Comparison of ENCODE assay signal across 23 cellular contexts in genomic region chr11:77146261-77147035, GRCh38. TPM values are rescaled to one million over a fixed set of nuclear protein-coding genes. Genes with fewer than 3 reads are reported as not detected.
DNase-seq lines count a peak whose midpoint lies in the region; ATAC-seq, FAIRE-seq and TF ChIP-seq lines count a peak whose summit lies in the region.
"Had no signal": no experiment of that assay in that cellular context is flagged by ENCODE, and none has a peak within 500 bp of the region (broad histone marks: within the 10 kb centered on the region; RNA-seq: fewer than 3 reads in every experiment).

No MANE protein-coding gene starts in this region.

- no peak overlapping the region for H3K4me3 ChIP-seq in CD4-positive, CD25-positive, alpha-beta regulatory T cell (ENCODE audit: low read depth, low read length)
- H3K4me3 ChIP-seq in Caco-2 (ENCODE audit: low read depth, low read length) (no peak overlapping the region), H1 (ENCODE audit: extremely low read depth in 1 of 4, insufficient read depth in 2 of 4, low read depth in 3 of 4, low read length in 4 of 4) (no peak overlapping the region)
- H3K4me3 ChIP-seq: left ventricle myocardium inferior, SK-N-MC, thoracic aorta, uterus had no signal

- H3K79me2 ChIP-seq in H1 (ENCODE audit: control insufficient read depth in 1 of 2, insufficient read depth in 2 of 2, low read length in 2 of 2) (no peaks in the 10 kb centered on the region), H9 (ENCODE audit: insufficient read depth, low read length) (no peaks in the 10 kb centered on the region)

- intact Hi-C loops in Caco-2 (cut with micrococcal nuclease; ENCODE audit: unreplicated experiment): no loop called here

- H3K36me3 ChIP-seq in CD4-positive, CD25-positive, alpha-beta regulatory T cell (ENCODE audit: control insufficient read depth, insufficient read depth, low read length): no peaks in the 10 kb centered on the region
- H3K36me3 ChIP-seq in Caco-2 (ENCODE audit: control insufficient read depth, insufficient read depth, low read length) (no peaks in the 10 kb centered on the region), H1 (ENCODE audit: control insufficient read depth in 2 of 4, insufficient read depth in 4 of 4, low read length in 3 of 4) (no peaks in the 10 kb centered on the region)
- H3K36me3 ChIP-seq: left ventricle myocardium inferior, thoracic aorta, uterus had no signal

- H3K4me2 ChIP-seq in H1 (ENCODE audit: insufficient read depth in 1 of 2, low read depth in 2 of 2, low read length in 2 of 2) (no peak overlapping the region; a peak in 1 of 4 replicates), H9 (ENCODE audit: insufficient read depth, insufficient read length, low read length) (no peak overlapping the region)

- CTCF ChIA-PET in Caco-2 (lab: Charles Lee) (interaction anchor here (0.7 to 1.2 kb wide), 5 partner anchors 17 to 425 kb away, joined by 3 to 4 read pairs (median 4); partner anchors contain the start of gene MYO7A), H1 (lab: Charles Lee; ENCODE audit: partially characterized antibody) (interaction anchor here (0.7 to 16.2 kb wide), 13 partner anchors 16 to 49 kb away, joined by 3 to 104 read pairs (median 3); partner anchors contain the start of gene MYO7A)

- H3K9me3 ChIP-seq in CD4-positive, CD25-positive, alpha-beta regulatory T cell (ENCODE audit: control insufficient read depth in 2 of 2, low read length in 2 of 2): no peaks in the 10 kb centered on the region
- H3K9me3 ChIP-seq in Caco-2 (no peaks in the 10 kb centered on the region), H1 (ENCODE audit: insufficient read depth in 2 of 2, low read depth in 1 of 2, low read length in 1 of 2) (no peaks in the 10 kb centered on the region), H9 (ENCODE audit: control insufficient read depth, low read depth, low read length) (no peaks in the 10 kb centered on the region)
- H3K9me3 ChIP-seq: left ventricle myocardium inferior, thoracic aorta, uterus had no signal

- no peak overlapping the region for H3K27ac ChIP-seq in CD4-positive, CD25-positive, alpha-beta regulatory T cell (ENCODE audit: insufficient read depth, low read length, poor library complexity, severe bottlenecking)
- H3K27ac ChIP-seq in H1 (ENCODE audit: low read depth, low read length) (no peak overlapping the region), H9 (ENCODE audit: insufficient read length, low read depth, low read length) (no peak overlapping the region)
- H3K27ac ChIP-seq: left ventricle myocardium inferior, SK-N-MC, thoracic aorta, uterus had no signal

- H2AFZ ChIP-seq in H1 (ENCODE audit: low read length) (no peak overlapping the region), H9 (ENCODE audit: low read length) (no peak overlapping the region)

- H3K9me3 Mint-ChIP-seq in CD4-positive, CD25-positive, alpha-beta regulatory T cell: no peaks in the 10 kb centered on the region
- no peaks in the 10 kb centered on the region for H3K9me3 Mint-ChIP-seq in Caco-2 (ENCODE audit: unreplicated experiment)
- no peaks in the 10 kb centered on the region; a peak in 1 of 5 replicates for H3K9me3 Mint-ChIP-seq in H9
- H3K9me3 Mint-ChIP-seq: activated CD8-positive, alpha-beta T cell treated with anti-CD3 and anti-CD28 coated beads for 36 hours; CD4-positive, alpha-beta memory T cell; naive B cell; stimulated activated naive CD8-positive, alpha-beta T cell treated with anti-CD3 and anti-CD28 coated beads, Interleukin-15, Interleukin-2, amounts not matched to agents 100 ng/mL and 50 ng/mL, for 24 hours; T-helper 1 cell treated with Interleukin-12 subunit alpha and Interleukin-12 subunit beta and Interleukin-4 antibody, amounts not matched to agents 30 μg/mL and 1 μg/mL, for 36 hours had no signal

- peak overlapping the region; percentile 78 for H4K91ac ChIP-seq in H1 (replicated peaks; ENCODE audit: insufficient read length, low read length)
- no peak overlapping the region for H4K91ac ChIP-seq in H9 (ENCODE audit: insufficient read length, low read depth, low read length)

- no peak overlapping the region for H2BK20ac ChIP-seq in H1 (ENCODE audit: low read length)
- no peak overlapping the region for H2BK20ac ChIP-seq in H9 (ENCODE audit: low read depth, low read length, poor library complexity, severe bottlenecking)

- POLR2A ChIA-PET in Caco-2 (lab: Charles Lee): no interaction called here
- POLR2A ChIA-PET in H1 (lab: Charles Lee; ENCODE audit: partially characterized antibody): interaction anchor here (1.5 to 2.6 kb wide), 3 partner anchors 10 to 35 kb away, joined by 3 to 14 read pairs (median 6); no protein-coding TSS in a partner anchor

- H3K4me1 Mint-ChIP-seq in CD4-positive, CD25-positive, alpha-beta regulatory T cell: peaks cover 6 to 32% (median 13%) of the 10 kb centered on the region in 4 donors
- H3K4me1 Mint-ChIP-seq in Caco-2 (ENCODE audit: low read depth, unreplicated experiment) (peaks cover 33% of the 10 kb centered on the region), H9 (peaks cover 23 to 28% of the 10 kb centered on the region in 2 experiments)

- TF ChIP-seq POLR2A in H1 (IDR thresholded peaks at IDR 0.05; ENCODE audit: control extremely low read depth in 1 of 2, low read depth in 2 of 2, low read length in 2 of 2): no peak

- H3K4me1 ChIP-seq in CD4-positive, CD25-positive, alpha-beta regulatory T cell (ENCODE audit: control insufficient read depth, insufficient read depth, low read length, poor library complexity, severe bottlenecking): peaks cover 16% of the 10 kb centered on the region
- H3K4me1 ChIP-seq in Caco-2 (peaks cover 34% of the 10 kb centered on the region), H1 (replicated peaks in 1 of 4; ENCODE audit: control insufficient read depth in 3 of 4, insufficient read depth in 4 of 4, low read length in 3 of 4) (peaks cover 0 to 11% (median 5%) of the 10 kb centered on the region in 4 experiments; a peak in 6 of 7 replicates), H9 (ENCODE audit: insufficient read depth, low read length) (peaks cover 2% of the 10 kb centered on the region; the same call in 1 of the 2 replicates)
- H3K4me1 ChIP-seq: uterus had no signal

- peaks cover 7% of the 10 kb centered on the region; the same call in 1 of the 2 replicates for H3K23me2 ChIP-seq in H1 (ENCODE audit: low read depth, low read length)
- H3K23me2 ChIP-seq in H9 (ENCODE audit: insufficient read length, low read depth, low read length, poor library complexity, severe bottlenecking): peaks cover 8% of the 10 kb centered on the region

- H3K56ac ChIP-seq in H1 (replicated peaks; ENCODE audit: insufficient read length, low read depth, low read length): no peak overlapping the region
- no peak overlapping the region for H3K56ac ChIP-seq in H9 (ENCODE audit: insufficient read length, low read depth, low read length)

- H3T11ph ChIP-seq in H9 (ENCODE audit: low read length): no peak overlapping the region

- ATAC-seq in CD4-positive, CD25-positive, alpha-beta regulatory T cell (ENCODE audit: low read depth in 2 of 2): no peak
- ATAC-seq: activated CD8-positive, alpha-beta T cell treated with anti-CD3 and anti-CD28 coated beads for 36 hours had no signal

- H3K27me3 ChIP-seq in CD4-positive, CD25-positive, alpha-beta regulatory T cell (ENCODE audit: control insufficient read depth, insufficient read depth, low read length): no peaks in the 10 kb centered on the region
- H3K27me3 ChIP-seq in Caco-2 (replicated peaks; ENCODE audit: control insufficient read depth, insufficient read depth, low read length): no peaks in the 10 kb centered on the region
- peaks cover 0 to 2% (median 0%) of the 10 kb centered on the region in 4 experiments; a peak in 2 of 7 replicates for H3K27me3 ChIP-seq in H1 (replicated peaks in 1 of 4; ENCODE audit: control insufficient read depth in 3 of 4, extremely low read depth in 1 of 4, insufficient read depth in 3 of 4, low read length in 3 of 4)
- no peaks in the 10 kb centered on the region for H3K27me3 ChIP-seq in H9 (ENCODE audit: insufficient read depth, low read length)
- H3K27me3 ChIP-seq: uterus had no signal

- H3K4ac ChIP-seq in H1 (replicated peaks; ENCODE audit: insufficient read length, low read depth, low read length) (no peak overlapping the region), H9 (ENCODE audit: low read depth, low read length) (no peak overlapping the region)

- no peaks in the 10 kb centered on the region for H3K27me3 Mint-ChIP-seq in CD4-positive, CD25-positive, alpha-beta regulatory T cell
- H3K27me3 Mint-ChIP-seq in Caco-2 (ENCODE audit: insufficient read depth, unreplicated experiment) (no peaks in the 10 kb centered on the region), H9 (ENCODE audit: low read depth) (peaks cover 20% of the 10 kb centered on the region)
- H3K27me3 Mint-ChIP-seq: activated CD8-positive, alpha-beta T cell treated with anti-CD3 and anti-CD28 coated beads for 36 hours; CD4-positive, alpha-beta memory T cell had no signal

- no peak overlapping the region for H3K23ac ChIP-seq in H1 (ENCODE audit: insufficient read length)
- H3K23ac ChIP-seq in H9 (ENCODE audit: insufficient read length, low read depth, low read length): no peak overlapping the region

- no peak for FAIRE-seq in H1 (lab: Jason Lieb, UNC)
- FAIRE-seq: astrocyte had no signal

- peak overlapping the region in 2 of 3 donors; percentile 3 to 47 for H3K27ac Mint-ChIP-seq in CD4-positive, CD25-positive, alpha-beta regulatory T cell
- H3K27ac Mint-ChIP-seq in Caco-2 (ENCODE audit: unreplicated experiment): peak overlapping the region; percentile 79
- no peak overlapping the region for H3K27ac Mint-ChIP-seq in H9
- H3K27ac Mint-ChIP-seq: activated CD8-positive, alpha-beta T cell treated with anti-CD3 and anti-CD28 coated beads for 36 hours; T-helper 1 cell treated with Interleukin-12 subunit alpha and Interleukin-12 subunit beta and Interleukin-4 antibody, amounts not matched to agents 30 μg/mL and 1 μg/mL, for 36 hours had no signal

- DNase-seq in CD4-positive, CD25-positive, alpha-beta regulatory T cell: no peak
- DNase-seq in Caco-2 (no peak), NCI-H524 (lab: John Stamatoyannopoulos, UW) (peak; percentile 79 to 92), H1 (ENCODE audit: low read depth in 1 of 2, low spot score in 2 of 2) (no peak), AG08396 (ENCODE audit: low spot score) (no peak), H9 (no peak), GM13976 (ENCODE audit: low spot score) (no peak)
- DNase-seq: CD4-positive, alpha-beta memory T cell; central memory CD4-positive, alpha-beta T cell; GDM1; H7; left ventricle myocardium inferior; naive B cell; NCI-H1105 treated with DMSO at 0.1 percent for 48 hours; nucleus accumbens; uterus had no signal

- no peak overlapping the region for H3K9ac ChIP-seq in H1 (replicated peaks in 1 of 4; ENCODE audit: extremely low read depth in 1 of 4, low read depth in 3 of 4, low read length in 3 of 4)
- no peak overlapping the region for H3K9ac ChIP-seq in H9 (ENCODE audit: extremely low read depth, insufficient read length, low read length)

- H2AK5ac ChIP-seq in H1 (ENCODE audit: low read depth, low read length): 0 out of 2 replicates have a peak overlapping the region, but pooled peaks have one; percentile 65
- no peak overlapping the region for H2AK5ac ChIP-seq in H9 (ENCODE audit: insufficient read length, low read length)

- H4K20me1 ChIP-seq in H1 (replicated peaks in 1 of 2; ENCODE audit: control insufficient read depth in 1 of 2, insufficient read depth in 2 of 2, low read length in 2 of 2): no peaks in the 10 kb centered on the region
- peaks cover 3% of the 10 kb centered on the region for H4K20me1 ChIP-seq in H9 (ENCODE audit: control insufficient read depth, insufficient read depth, insufficient read length)

- H2BK120ac ChIP-seq in H1 (replicated peaks; ENCODE audit: low read depth, low read length): no peak overlapping the region
- H2BK120ac ChIP-seq in H9 (ENCODE audit: low read depth, low read length, poor library complexity, severe bottlenecking): no peak overlapping the region

- H4K5ac ChIP-seq in H1 (ENCODE audit: insufficient read length, low read depth, low read length) (no peak overlapping the region), H9 (ENCODE audit: insufficient read length, low read depth, low read length) (no peak overlapping the region)

- H3K14ac ChIP-seq in H1 (ENCODE audit: insufficient read length) (no peak overlapping the region), H9 (ENCODE audit: insufficient read depth, low read length) (no peak overlapping the region; the same call in 1 of the 2 replicates)

- no TSS peak for BruUV-seq in Caco-2 (replicated peaks; lab: Mats Ljungman, UMichigan)

- H2BK12ac ChIP-seq in H1 (ENCODE audit: low read depth, low read length): peak overlapping the region; percentile 63; the same call in 1 of the 2 replicates
- no peak overlapping the region for H2BK12ac ChIP-seq in H9 (ENCODE audit: insufficient read length, low read depth, low read length)

- H2BK5ac ChIP-seq in H1 (ENCODE audit: low read depth, low read length): no peak overlapping the region
- no peak overlapping the region for H2BK5ac ChIP-seq in H9 (ENCODE audit: insufficient read length, low read length)

- H2BK15ac ChIP-seq in H1 (ENCODE audit: low read length) (peak overlapping the region; percentile 81; the same call in 1 of the 2 replicates), H9 (ENCODE audit: low read depth, low read length) (no peak overlapping the region)

- in situ Hi-C loops in GM13976 (cut with MboI; ENCODE audit: low sequenced_read_pairs, unreplicated experiment): no loop called here

- H4K8ac ChIP-seq in H1 (ENCODE audit: extremely low read depth, insufficient read depth, low read length) (no peak overlapping the region; the same call in 1 of the 2 replicates), H9 (replicated peaks; ENCODE audit: insufficient read length, low read depth, low read length) (no peak overlapping the region)

- H3K4me3 Mint-ChIP-seq in CD4-positive, CD25-positive, alpha-beta regulatory T cell: peak overlapping the region in 2 of 4 donors; percentile 20 to 43
- no peak overlapping the region for H3K4me3 Mint-ChIP-seq in Caco-2 (ENCODE audit: unreplicated experiment)
- H3K4me3 Mint-ChIP-seq in H9: no peak overlapping the region
- H3K4me3 Mint-ChIP-seq: activated CD8-positive, alpha-beta T cell treated with anti-CD3 and anti-CD28 coated beads for 36 hours; stimulated activated naive CD8-positive, alpha-beta T cell treated with anti-CD3 and anti-CD28 coated beads, Interleukin-15, Interleukin-2, amounts not matched to agents 100 ng/mL and 50 ng/mL, for 24 hours; T-helper 1 cell treated with Interleukin-12 subunit alpha and Interleukin-12 subunit beta and Interleukin-4 antibody, amounts not matched to agents 30 μg/mL and 1 μg/mL, for 36 hours had no signal

- no peaks in the 10 kb centered on the region for H3K36me3 Mint-ChIP-seq in CD4-positive, CD25-positive, alpha-beta regulatory T cell
- H3K36me3 Mint-ChIP-seq in Caco-2 (ENCODE audit: insufficient read depth, unreplicated experiment) (no peaks in the 10 kb centered on the region), H9 (ENCODE audit: insufficient read depth in 1 of 3, low read depth in 3 of 3) (no peaks in the 10 kb centered on the region)
- H3K36me3 Mint-ChIP-seq: CD4-positive, alpha-beta memory T cell; naive B cell had no signal

- H3K79me1 ChIP-seq in H1 (ENCODE audit: low read depth, low read length) (no peaks in the 10 kb centered on the region), H9 (ENCODE audit: insufficient read depth, low read depth, low read length, poor library complexity, severe bottlenecking) (no peaks in the 10 kb centered on the region)

- no peak for TF ChIP-seq CTCF in Caco-2 (IDR thresholded peaks at IDR 0.05; ENCODE audit: insufficient read depth in 1 of 2, low read depth in 1 of 2, low read length in 1 of 2, severe bottlenecking in 1 of 2, unreplicated experiment in 1 of 2)
- TF ChIP-seq CTCF in H1 (IDR thresholded peaks at IDR 0.05; ENCODE audit: control extremely low read depth in 1 of 3, insufficient read depth in 1 of 3, low read depth in 1 of 3, low read length in 3 of 3): no peak
- no peak for TF ChIP-seq CTCF in H9 (conservative IDR thresholded peaks at IDR 0.05)
- no peak for TF ChIP-seq CTCF in GM13976 (IDR thresholded peaks at IDR 0.05; ENCODE audit: borderline replicate concordance, control extremely low read depth, extremely low read depth, insufficient read depth, missing control alignments)

- no peak for TF ChIP-seq RAD21 in H1 (IDR thresholded peaks at IDR 0.05 in 1 of 2, conservative IDR thresholded peaks at IDR 0.05 in 1 of 2; ENCODE audit: low read depth in 2 of 2, low read length in 2 of 2)

- TF ChIP-seq EP300 in H1 (IDR thresholded peaks at IDR 0.05; ENCODE audit: borderline replicate concordance in 1 of 2, low read depth in 2 of 2, low read length in 2 of 2): no peak

- H3K18ac ChIP-seq in H1 (ENCODE audit: extremely low read depth, low read length): no peak overlapping the region; the same call in 1 of the 2 replicates
- H3K18ac ChIP-seq in H9 (ENCODE audit: insufficient read length, low read depth, low read length): no peak overlapping the region

- WGBS in H1 (ENCODE audit: extremely low coverage in 1 of 2, insufficient coverage in 1 of 2, insufficient read length in 1 of 2, insufficient replicate concordance in 2 of 2, low coverage in 1 of 2, low lambda C conversion rate in 2 of 2, missing lambda C conversion rate in 1 of 2), 2 experiments: 85% methylated on average over 10 of the region's 10 CpGs; no CpG with 5 or more reads in 1 of the 2 experiments
- WGBS in H9 (ENCODE audit: extremely low coverage, insufficient read length, low lambda C conversion rate): no CpG with 5 or more reads among the region's 10 CpGs

RNA-seq across cellular contexts. Expression of gene MYO7A, which starts 18.4 kb away (rescaled TPM):
- total RNA-seq in CD4-positive, CD25-positive, alpha-beta regulatory T cell: 0.84 TPM
- under 1 TPM in 3 of 4 donors, not detected in 1; 0.12 to 0.22 (median 0.14) TPM for polyA plus RNA-seq in CD4-positive, CD25-positive, alpha-beta regulatory T cell
- total RNA-seq in Caco-2 (2022) (8.9 and 10.2 TPM in 2 replicates), H9 (2021) (1.6 and 2.2 TPM in 2 replicates)
- 1.9 and 2.4 TPM in 2 replicates for total RNA-seq in H1 (2021; fragmentation: NEBNext Ultra II Directional; extraction: Animal tissue kit (Norgen Biotek cat#: 25700))
- polyA plus RNA-seq in H1 (2011; rRNA removed): 1.5 and 1.9 TPM in 2 replicates
- 1.5 TPM for polyA plus RNA-seq in H1 (2011; cell fraction: cytosol; rRNA removed)
- polyA plus RNA-seq in H1 (2011; cell fraction: nucleus; rRNA removed): 10.0 TPM
- 1.7 to 2.5 TPM (median 2.0 TPM) in 4 replicates for polyA plus RNA-seq in H1 (2012, experiment 1 of 2)
- 1.2 TPM for polyA plus RNA-seq in H1 (2012, experiment 2 of 2)
- 1.5 TPM for polyA plus RNA-seq in H1 (2013, experiment 1 of 2)
- polyA plus RNA-seq in H1 (2013, experiment 2 of 2): 1.3 TPM
- polyA minus RNA-seq in H1 (2011; rRNA and poly(A)+ RNA removed): 1.0 TPM in 2 replicates
- polyA minus RNA-seq in H1 (2011; cell fraction: cytosol; rRNA and poly(A)+ RNA removed): 1.1 TPM
- 2.4 TPM for polyA minus RNA-seq in H1 (2011; cell fraction: nucleus; rRNA and poly(A)+ RNA removed)

RNA-seq across cellular contexts. Expression of gene OMP, which starts 43.8 kb away (rescaled TPM):
- not detected for total RNA-seq in CD4-positive, CD25-positive, alpha-beta regulatory T cell
- not detected for polyA plus RNA-seq in CD4-positive, CD25-positive, alpha-beta regulatory T cell
- total RNA-seq in Caco-2 (2022) (0.70 and 2.5 TPM in 2 replicates), H9 (2021) (0.86 TPM in 1 of 2 replicates, not detected in the other)
- total RNA-seq in H1 (2021; fragmentation: NEBNext Ultra II Directional; extraction: Animal tissue kit (Norgen Biotek cat#: 25700)): 0.75 TPM in 1 of 2 replicates, not detected in the other
- polyA plus RNA-seq in H1 (2011; rRNA removed): not detected in 2 replicates
- polyA plus RNA-seq in H1 (2011; cell fraction: cytosol; rRNA removed): not detected
- 1.3 TPM for polyA plus RNA-seq in H1 (2011; cell fraction: nucleus; rRNA removed)
- not detected in 4 replicates for polyA plus RNA-seq in H1 (2012, experiment 1 of 2)
- not detected for polyA plus RNA-seq in H1 (2012, experiment 2 of 2)
- polyA plus RNA-seq in H1 (2013, experiment 1 of 2): not detected
- polyA plus RNA-seq in H1 (2013, experiment 2 of 2): not detected
- polyA minus RNA-seq in H1 (2011; rRNA and poly(A)+ RNA removed): 1.0 TPM in 1 of 2 replicates, not detected in the other
- not detected for polyA minus RNA-seq in H1 (2011; cell fraction: cytosol; rRNA and poly(A)+ RNA removed)
- 2.4 TPM for polyA minus RNA-seq in H1 (2011; cell fraction: nucleus; rRNA and poly(A)+ RNA removed)
- total RNA-seq: activated CD8-positive, alpha-beta T cell treated with anti-CD3 and anti-CD28 coated beads for 36 hours; H7; left ventricle myocardium inferior; mesenteric fat pad; thoracic aorta had no signal
- polyA plus RNA-seq: CD4-positive, alpha-beta memory T cell had no signal

Comparison
In these comparisons a context has a peak if more than half of its experiments do, and no peak if none do; other contexts are left out.
1. DNase-seq: peak in NCI-H524 (2 of 2); none in CD4-positive, CD25-positive, alpha-beta regulatory T cell (0 of 3), Caco-2 (0 of 2), H1 (0 of 2), AG08396 (single experiment), H9 (single experiment) and GM13976 (single experiment).
2. H3K27ac Mint-ChIP-seq: peak in CD4-positive, CD25-positive, alpha-beta regulatory T cell (2 of 3) and Caco-2 (single experiment); none in H9 (0 of 3).